3 cellular contexts compared by ENCODE assay signal in the genomic region with DNA sequence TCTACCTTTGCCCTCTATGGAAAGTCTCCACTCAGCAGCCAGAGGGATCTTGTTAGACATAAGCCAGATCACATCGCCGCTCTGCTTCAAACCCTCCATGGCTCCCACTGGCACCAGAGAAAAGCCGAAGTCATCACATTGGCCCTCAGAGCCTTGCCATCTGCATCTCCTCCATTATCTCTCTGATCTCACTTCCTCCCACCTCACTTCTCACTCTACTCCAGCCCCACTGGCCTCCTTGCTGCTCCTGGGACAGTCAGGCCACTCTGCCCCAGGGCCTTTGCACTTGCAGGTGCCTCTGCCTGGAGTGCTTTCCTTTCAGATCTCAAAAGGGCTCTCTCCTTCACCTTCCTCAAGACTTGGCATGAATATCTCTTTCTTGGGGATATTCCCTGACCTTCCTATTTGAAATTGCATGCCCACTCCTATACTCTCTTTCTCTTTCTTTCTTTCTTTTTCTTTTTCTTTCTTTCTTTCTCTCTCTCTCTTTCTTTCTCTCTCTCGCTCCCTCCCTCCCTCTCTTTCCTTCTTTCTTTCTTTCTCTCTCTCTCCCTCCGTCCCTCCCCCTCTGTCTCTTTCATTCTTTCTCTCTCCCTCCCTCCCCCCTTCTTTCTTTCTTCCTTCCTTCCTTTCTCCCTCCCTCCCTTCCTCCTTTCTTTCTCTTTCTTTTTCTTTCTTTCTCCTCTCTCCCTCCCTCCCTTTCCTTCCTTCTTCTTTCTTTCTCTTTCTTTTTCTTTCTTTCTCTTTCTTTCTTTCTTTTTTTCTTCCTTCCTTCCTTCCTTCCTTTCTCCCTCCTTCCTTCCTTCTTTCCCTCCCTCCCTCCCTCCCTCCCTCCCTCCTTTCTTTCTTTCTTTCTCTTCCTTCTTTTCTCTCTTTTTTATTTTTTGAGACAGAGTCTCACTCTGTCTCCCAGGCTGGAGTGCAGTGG.
TF ChIP-seq lines count a peak whose summit lies in the region.

No MANE protein-coding gene starts in this region.

TF ChIP-seq in HepG2, 621 proteins besides CTCF, POLR2A, EP300 and RAD21:
- TF ChIP-seq ZNF235 (CRISPR knock-in tag; IDR thresholded peaks at IDR 0.05; ENCODE audit: borderline replicate concordance) (no peak), ZNF232 (CRISPR knock-in tag; IDR thresholded peaks at IDR 0.05; ENCODE audit: borderline replicate concordance) (no peak), ZNF44 (CRISPR knock-in tag; IDR thresholded peaks at IDR 0.05) (no peak)
- TF ChIP-seq, protein P1, sequence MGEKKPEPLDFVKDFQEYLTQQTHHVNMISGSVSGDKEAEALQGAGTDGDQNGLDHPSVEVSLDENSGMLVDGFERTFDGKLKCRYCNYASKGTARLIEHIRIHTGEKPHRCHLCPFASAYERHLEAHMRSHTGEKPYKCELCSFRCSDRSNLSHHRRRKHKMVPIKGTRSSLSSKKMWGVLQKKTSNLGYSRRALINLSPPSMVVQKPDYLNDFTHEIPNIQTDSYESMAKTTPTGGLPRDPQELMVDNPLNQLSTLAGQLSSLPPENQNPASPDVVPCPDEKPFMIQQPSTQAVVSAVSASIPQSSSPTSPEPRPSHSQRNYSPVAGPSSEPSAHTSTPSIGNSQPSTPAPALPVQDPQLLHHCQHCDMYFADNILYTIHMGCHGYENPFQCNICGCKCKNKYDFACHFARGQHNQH (CRISPR knock-in tag; IDR thresholded peaks at IDR 0.05) = no peak
- TF ChIP-seq, protein P2, sequence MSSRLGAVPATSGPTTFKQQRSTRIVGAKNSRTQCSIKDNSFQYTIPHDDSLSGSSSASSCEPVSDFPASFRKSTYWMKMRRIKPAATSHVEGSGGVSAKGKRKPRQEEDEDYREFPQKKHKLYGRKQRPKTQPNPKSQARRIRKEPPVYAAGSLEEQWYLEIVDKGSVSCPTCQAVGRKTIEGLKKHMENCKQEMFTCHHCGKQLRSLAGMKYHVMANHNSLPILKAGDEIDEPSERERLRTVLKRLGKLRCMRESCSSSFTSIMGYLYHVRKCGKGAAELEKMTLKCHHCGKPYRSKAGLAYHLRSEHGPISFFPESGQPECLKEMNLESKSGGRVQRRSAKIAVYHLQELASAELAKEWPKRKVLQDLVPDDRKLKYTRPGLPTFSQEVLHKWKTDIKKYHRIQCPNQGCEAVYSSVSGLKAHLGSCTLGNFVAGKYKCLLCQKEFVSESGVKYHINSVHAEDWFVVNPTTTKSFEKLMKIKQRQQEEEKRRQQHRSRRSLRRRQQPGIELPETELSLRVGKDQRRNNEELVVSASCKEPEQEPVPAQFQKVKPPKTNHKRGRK (CRISPR knock-in tag; IDR thresholded peaks at IDR 0.05) = 0 out of 2 replicates have a peak, but pooled peaks have one; percentile 15
TF ChIP-seq in HepG2: peak in this region for 1.

TF ChIP-seq in HEK293, 187 proteins besides CTCF, POLR2A, EP300 and RAD21 (continues in another document):
- TF ChIP-seq ZNF174 (tag by site-specific recombination; IDR thresholded peaks at IDR 0.05) (no peak), ZNF830 (tag by site-specific recombination; IDR thresholded peaks at IDR 0.05; ENCODE audit: low read depth) (no peak), SALL2 (tag by site-specific recombination; IDR thresholded peaks at IDR 0.05; ENCODE audit: borderline replicate concordance) (no peak), ZNF514 (tag by site-specific recombination; IDR thresholded peaks at IDR 0.05) (no peak), TRIM28 (IDR thresholded peaks at IDR 0.05; ENCODE audit: borderline replicate concordance, low read length) (no peak), ZNF114 (tag by site-specific recombination; IDR thresholded peaks at IDR 0.05) (no peak), KLF1 (tag by site-specific recombination; IDR thresholded peaks at IDR 0.05) (no peak), ZNF366 (tag by site-specific recombination; conservative IDR thresholded peaks at IDR 0.05) (peak; percentile 97), ZNF16 (tag by site-specific recombination; IDR thresholded peaks at IDR 0.05; ENCODE audit: low read depth) (peak; percentile 70; the same call in 1 of the 2 replicates), KLF8 (tag by site-specific recombination; IDR thresholded peaks at IDR 0.05) (0 out of 2 replicates have a peak, but pooled peaks have one; percentile 6)
- TF ChIP-seq, protein P3, sequence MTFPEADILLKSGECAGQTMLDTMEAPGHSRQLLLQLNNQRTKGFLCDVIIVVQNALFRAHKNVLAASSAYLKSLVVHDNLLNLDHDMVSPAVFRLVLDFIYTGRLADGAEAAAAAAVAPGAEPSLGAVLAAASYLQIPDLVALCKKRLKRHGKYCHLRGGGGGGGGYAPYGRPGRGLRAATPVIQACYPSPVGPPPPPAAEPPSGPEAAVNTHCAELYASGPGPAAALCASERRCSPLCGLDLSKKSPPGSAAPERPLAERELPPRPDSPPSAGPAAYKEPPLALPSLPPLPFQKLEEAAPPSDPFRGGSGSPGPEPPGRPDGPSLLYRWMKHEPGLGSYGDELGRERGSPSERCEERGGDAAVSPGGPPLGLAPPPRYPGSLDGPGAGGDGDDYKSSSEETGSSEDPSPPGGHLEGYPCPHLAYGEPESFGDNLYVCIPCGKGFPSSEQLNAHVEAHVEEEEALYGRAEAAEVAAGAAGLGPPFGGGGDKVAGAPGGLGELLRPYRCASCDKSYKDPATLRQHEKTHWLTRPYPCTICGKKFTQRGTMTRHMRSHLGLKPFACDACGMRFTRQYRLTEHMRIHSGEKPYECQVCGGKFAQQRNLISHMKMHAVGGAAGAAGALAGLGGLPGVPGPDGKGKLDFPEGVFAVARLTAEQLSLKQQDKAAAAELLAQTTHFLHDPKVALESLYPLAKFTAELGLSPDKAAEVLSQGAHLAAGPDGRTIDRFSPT (tag by site-specific recombination; IDR thresholded peaks at IDR 0.05) = no peak
- TF ChIP-seq, protein P4, sequence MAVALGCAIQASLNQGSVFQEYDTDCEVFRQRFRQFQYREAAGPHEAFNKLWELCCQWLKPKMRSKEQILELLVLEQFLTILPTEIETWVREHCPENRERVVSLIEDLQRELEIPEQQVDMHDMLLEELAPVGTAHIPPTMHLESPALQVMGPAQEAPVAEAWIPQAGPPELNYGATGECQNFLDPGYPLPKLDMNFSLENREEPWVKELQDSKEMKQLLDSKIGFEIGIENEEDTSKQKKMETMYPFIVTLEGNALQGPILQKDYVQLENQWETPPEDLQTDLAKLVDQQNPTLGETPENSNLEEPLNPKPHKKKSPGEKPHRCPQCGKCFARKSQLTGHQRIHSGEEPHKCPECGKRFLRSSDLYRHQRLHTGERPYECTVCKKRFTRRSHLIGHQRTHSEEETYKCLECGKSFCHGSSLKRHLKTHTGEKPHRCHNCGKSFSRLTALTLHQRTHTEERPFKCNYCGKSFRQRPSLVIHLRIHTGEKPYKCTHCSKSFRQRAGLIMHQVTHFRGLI (tag by site-specific recombination; IDR thresholded peaks at IDR 0.05) = no peak
- TF ChIP-seq, protein P5, sequence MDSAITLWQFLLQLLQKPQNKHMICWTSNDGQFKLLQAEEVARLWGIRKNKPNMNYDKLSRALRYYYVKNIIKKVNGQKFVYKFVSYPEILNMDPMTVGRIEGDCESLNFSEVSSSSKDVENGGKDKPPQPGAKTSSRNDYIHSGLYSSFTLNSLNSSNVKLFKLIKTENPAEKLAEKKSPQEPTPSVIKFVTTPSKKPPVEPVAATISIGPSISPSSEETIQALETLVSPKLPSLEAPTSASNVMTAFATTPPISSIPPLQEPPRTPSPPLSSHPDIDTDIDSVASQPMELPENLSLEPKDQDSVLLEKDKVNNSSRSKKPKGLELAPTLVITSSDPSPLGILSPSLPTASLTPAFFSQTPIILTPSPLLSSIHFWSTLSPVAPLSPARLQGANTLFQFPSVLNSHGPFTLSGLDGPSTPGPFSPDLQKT (IDR thresholded peaks at IDR 0.05; ENCODE audit: borderline replicate concordance, low read depth, low read length) = no peak
- TF ChIP-seq, protein P6, sequence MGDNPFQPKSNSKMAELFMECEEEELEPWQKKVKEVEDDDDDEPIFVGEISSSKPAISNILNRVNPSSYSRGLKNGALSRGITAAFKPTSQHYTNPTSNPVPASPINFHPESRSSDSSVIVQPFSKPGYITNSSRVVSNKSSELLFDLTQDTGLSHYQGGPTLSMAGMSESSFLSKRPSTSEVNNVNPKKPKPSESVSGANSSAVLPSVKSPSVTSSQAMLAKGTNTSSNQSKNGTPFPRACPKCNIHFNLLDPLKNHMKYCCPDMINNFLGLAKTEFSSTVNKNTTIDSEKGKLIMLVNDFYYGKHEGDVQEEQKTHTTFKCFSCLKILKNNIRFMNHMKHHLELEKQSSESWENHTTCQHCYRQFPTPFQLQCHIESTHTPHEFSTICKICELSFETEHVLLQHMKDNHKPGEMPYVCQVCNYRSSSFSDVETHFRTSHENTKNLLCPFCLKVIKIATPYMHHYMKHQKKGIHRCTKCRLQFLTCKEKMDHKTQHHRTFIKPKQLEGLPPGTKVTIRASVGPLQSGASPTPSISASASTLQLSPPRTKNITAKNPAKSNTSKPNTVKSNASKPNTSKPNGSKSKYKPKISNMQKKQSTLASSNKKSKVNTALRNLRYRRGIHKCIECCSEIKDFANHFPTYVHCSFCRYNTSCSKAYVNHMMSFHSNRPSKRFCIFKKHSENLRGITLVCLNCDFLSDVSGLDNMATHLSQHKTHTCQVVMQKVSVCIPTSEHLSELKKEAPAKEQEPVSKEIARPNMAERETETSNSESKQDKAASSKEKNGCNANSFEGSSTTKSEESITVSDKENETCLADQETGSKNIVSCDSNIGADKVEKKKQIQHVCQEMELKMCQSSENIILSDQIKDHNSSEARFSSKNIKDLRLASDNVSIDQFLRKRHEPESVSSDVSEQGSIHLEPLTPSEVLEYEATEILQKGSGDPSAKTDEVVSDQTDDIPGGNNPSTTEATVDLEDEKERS (tag by site-specific recombination; IDR thresholded peaks at IDR 0.05) = peak; percentile 85; the same call in 1 of the 2 replicates

TF ChIP-seq in H1, 55 proteins besides CTCF, POLR2A, EP300 and RAD21:
- no peak for TF ChIP-seq FOSL1 (IDR thresholded peaks at IDR 0.05; ENCODE audit: insufficient read depth, low read depth, low read length)
- TF ChIP-seq KDM1A (IDR thresholded peaks at IDR 0.05; ENCODE audit: borderline replicate concordance, low read length) = peak; percentile 76; the same call in 1 of the 2 replicates
- 0 out of 4 replicates have a peak, but pooled peaks of 1 of the 2 experiments have one; percentile 43 for TF ChIP-seq HDAC2 (IDR thresholded peaks at IDR 0.05; ENCODE audit: borderline replicate concordance in 1 of 2, low read depth in 2 of 2, low read length in 2 of 2)
TF ChIP-seq in H1: peak in this region for 2.
